ENCODE assay signal across 1 cellular context in genomic region chr11:124837491-124837856, GRCh38.
TF ChIP-seq lines count a peak whose summit lies in the region.

No MANE protein-coding gene starts in this region.

TF ChIP-seq in H1, 55 proteins besides CTCF, POLR2A, EP300 and RAD21:
- TF ChIP-seq CBX8 (IDR thresholded peaks at IDR 0.05; ENCODE audit: borderline replicate concordance, low read depth, low read length) (no peak), TBP (IDR thresholded peaks at IDR 0.05; ENCODE audit: low read depth, low read length) (no peak), TEAD4 (IDR thresholded peaks at IDR 0.05; ENCODE audit: low read depth, low read length) (0 out of 2 replicates have a peak, but pooled peaks have one; percentile 15), TAF7 (optimal IDR thresholded peaks at IDR 0.05; ENCODE audit: borderline replicate concordance, low read depth, low read length) (no peak), CHD1 (IDR thresholded peaks at IDR 0.05; ENCODE audit: low read depth, low read length) (no peak)
